ENCODE assay signal across 1 cellular context in the genomic region with DNA sequence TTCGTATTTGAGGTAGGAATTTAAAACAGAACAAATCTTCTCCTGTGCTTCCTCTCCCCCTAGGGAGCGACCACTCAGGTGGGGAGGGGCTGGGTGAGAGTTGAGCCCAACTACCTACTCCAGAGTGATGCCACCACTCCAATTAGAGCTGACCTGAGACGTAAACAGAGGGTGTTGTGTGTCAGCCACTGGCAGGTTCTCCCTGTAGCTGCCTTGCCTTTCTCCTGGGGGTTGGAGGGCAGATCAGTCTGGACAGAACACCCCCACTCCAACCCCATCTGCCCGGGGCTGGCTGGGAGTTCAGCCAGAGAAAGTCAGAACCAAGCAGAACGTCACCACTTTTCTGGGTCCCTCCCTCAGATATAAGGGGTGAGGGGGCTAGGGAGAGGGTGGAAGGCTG.
TF ChIP-seq lines count a peak whose summit lies in the region.

No MANE protein-coding gene starts in this region.

TF ChIP-seq in GM23338, 12 proteins besides CTCF, POLR2A, EP300 and RAD21 (continued from another document):
- no peak for TF ChIP-seq ZNF462 (CRISPR knock-in tag; IDR thresholded peaks at IDR 0.05)
- no peak for TF ChIP-seq ZNF331 (CRISPR knock-in tag; IDR thresholded peaks at IDR 0.05; ENCODE audit: low read depth)
- TF ChIP-seq STAT1 (IDR thresholded peaks at IDR 0.05; ENCODE audit: unreplicated experiment), result no peak
- TF ChIP-seq, protein P1, sequence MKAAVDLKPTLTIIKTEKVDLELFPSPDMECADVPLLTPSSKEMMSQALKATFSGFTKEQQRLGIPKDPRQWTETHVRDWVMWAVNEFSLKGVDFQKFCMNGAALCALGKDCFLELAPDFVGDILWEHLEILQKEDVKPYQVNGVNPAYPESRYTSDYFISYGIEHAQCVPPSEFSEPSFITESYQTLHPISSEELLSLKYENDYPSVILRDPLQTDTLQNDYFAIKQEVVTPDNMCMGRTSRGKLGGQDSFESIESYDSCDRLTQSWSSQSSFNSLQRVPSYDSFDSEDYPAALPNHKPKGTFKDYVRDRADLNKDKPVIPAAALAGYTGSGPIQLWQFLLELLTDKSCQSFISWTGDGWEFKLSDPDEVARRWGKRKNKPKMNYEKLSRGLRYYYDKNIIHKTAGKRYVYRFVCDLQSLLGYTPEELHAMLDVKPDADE (IDR thresholded peaks at IDR 0.05), result no peak
- no peak for TF ChIP-seq JUNB (IDR thresholded peaks at IDR 0.05; ENCODE audit: unreplicated experiment)
- no peak for TF ChIP-seq POLR2AphosphoS5 (IDR thresholded peaks at IDR 0.05; ENCODE audit: low read depth)
- no peak for TF ChIP-seq NANOG (IDR thresholded peaks at IDR 0.05; ENCODE audit: borderline replicate concordance)
